ENCODE assay signal across 13 cellular contexts in the genomic region with DNA sequence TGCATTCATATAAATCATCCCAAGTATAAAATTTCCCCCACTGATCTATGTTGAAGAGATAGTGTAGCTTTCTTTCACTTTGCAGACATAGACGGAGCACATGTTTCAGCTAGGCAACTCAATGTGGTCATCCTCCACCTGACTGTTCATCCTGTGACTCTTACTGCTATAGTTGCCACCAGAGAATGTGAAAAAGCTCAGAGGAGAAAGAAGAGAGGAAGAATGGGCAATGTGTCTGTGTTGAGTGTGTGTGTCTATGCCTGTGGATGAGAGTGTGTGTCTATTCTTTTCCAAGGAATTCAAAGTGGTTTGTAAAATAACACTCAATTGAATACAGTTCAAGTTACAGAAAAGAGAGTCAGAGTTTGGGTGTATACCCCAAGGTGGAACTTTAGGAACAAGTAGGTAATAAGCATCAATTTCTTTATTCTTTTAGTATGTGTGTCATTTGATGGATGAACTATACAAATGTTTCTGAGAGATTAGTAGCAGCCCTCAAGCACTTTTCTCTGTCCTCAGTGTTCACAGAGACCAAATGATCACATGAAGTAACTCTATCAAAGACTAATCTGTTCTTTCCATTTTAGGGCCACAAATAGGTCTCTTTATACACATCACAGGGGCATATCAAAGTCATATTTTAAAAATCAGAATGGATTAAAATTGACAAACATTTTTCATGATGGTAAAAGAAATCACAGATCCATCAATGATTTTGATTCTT. TPM values are rescaled to one million over a fixed set of nuclear protein-coding genes. Genes with fewer than 3 reads are reported as not detected.
"Had no signal": no experiment of that assay in that cellular context is flagged by ENCODE, and none has a peak within 500 bp of the region (broad histone marks: within the 10 kb centered on the region; RNA-seq: fewer than 3 reads in every experiment).

No MANE protein-coding gene starts in this region.

- H3K27ac ChIP-seq: ascending aorta, lower lobe of right lung, prostate gland, skin epidermis, transverse colon had no signal

- H3K4me3 ChIP-seq: ascending aorta, lower lobe of right lung, prostate gland, skin epidermis, transverse colon had no signal

- FAIRE-seq: bronchial epithelial cell had no signal

- DNase-seq: activated CD4-positive, alpha-beta T cell treated with anti-CD3 and anti-CD28 coated beads, Interleukin-2, amount 50 U/mL, for 4 hours; activated naive CD4-positive, alpha-beta T cell treated with Interleukin-2 at 50 U/mL for 16 hours; lower lobe of right lung; naive B cell; right cardiac atrium; stimulated activated CD4-positive, alpha-beta T cell treated with anti-CD3 and anti-CD28 coated beads, Interleukin-15, amount 100 ng/mL, for 24 hours; stimulated activated CD4-positive, alpha-beta T cell treated with anti-CD3 and anti-CD28 coated beads, Interleukin-4, amount 100 ng/mL, for 1 hour; stimulated activated naive B cell treated with anti-CD40 and anti-IgM and Interleukin-4, amounts not matched to agents 10 μg/mL and 1 μg/mL and 100 μg/mL, for 72 hours; transverse colon had no signal

- H3K27me3 ChIP-seq: ascending aorta had no signal

RNA-seq across cellular contexts. Expression of a gene that starts 2.3 kb away (rescaled TPM):
- total RNA-seq: ascending aorta had no signal
